ENCODE assay signal across 8 cellular contexts in the genomic region with DNA sequence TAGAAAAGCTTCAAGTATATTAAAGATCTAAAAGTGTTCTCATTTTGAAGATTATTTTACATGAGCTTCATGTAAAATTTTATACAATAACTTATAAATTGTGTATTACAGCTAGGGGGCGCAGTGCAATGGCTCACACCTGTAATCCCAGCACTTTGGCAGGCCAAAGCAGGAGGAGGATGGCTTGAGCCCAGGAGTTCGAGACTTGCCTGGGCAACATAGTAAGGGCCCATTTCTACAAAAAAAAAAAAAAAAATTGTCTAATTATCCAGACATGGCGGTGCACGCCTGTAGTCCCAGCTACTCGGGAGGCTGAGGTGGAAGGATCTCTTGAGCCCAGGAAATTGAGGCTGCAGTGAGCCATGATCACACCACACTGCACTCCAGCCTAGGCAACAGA.
DNase-seq lines count a peak whose midpoint lies in the region.

No MANE protein-coding gene starts in this region.

- DNase-seq in activated gamma-delta T cell treated with Interleukin-2 at 50 U/mL for 16 hours (peak; percentile 23), activated gamma-delta T cell (lab: John Stamatoyannopoulos, UW) (no peak), NCI-H226 (peak; percentile 5), iPS-NIHi11 (ENCODE audit: low spot score) (peak; percentile 17), GM19240 (ENCODE audit: insufficient read length, low spot score) (no peak), NCI-H446 treated with DMSO at 0.1 percent for 48 hours (lab: John Stamatoyannopoulos, UW) (no peak)
- DNase-seq in activated T-helper 9 cell treated with anti-CD3 and anti-CD28 coated beads, Interleukin-2, amount 50 U/mL, for 16 hours (ENCODE audit: low read depth): peak; percentile 16
- peak in 2 of 3 experiments; percentile 17 to 30 for DNase-seq in stimulated activated CD4-positive, alpha-beta T cell treated with anti-CD3 and anti-CD28 coated beads, TNF-alpha, amount 100 ng/mL, for 24 hours (ENCODE audit: low read depth in 3 of 3)

Comparison
In these comparisons a context has a peak if more than half of its experiments do, and no peak if none do; other contexts are left out.
1. DNase-seq: peak in activated gamma-delta T cell treated with Interleukin-2 at 50 U/mL for 16 hours (single experiment), NCI-H226 (single experiment), activated T-helper 9 cell treated with anti-CD3 and anti-CD28 coated beads, Interleukin-2, amount 50 U/mL, for 16 hours (single experiment), iPS-NIHi11 (single experiment) and stimulated activated CD4-positive, alpha-beta T cell treated with anti-CD3 and anti-CD28 coated beads, TNF-alpha, amount 100 ng/mL, for 24 hours (2 of 3); none in activated gamma-delta T cell (single experiment), GM19240 (single experiment) and NCI-H446 treated with DMSO at 0.1 percent for 48 hours (single experiment).